Comparison of ENCODE assay signal across 9 cellular contexts in genomic region chr7:157355784-157356511, GRCh38. TPM values are rescaled to one million over a fixed set of nuclear protein-coding genes. Genes with fewer than 3 reads are reported as not detected.
DNase-seq lines count a peak whose midpoint lies in the region; ATAC-seq, FAIRE-seq and TF ChIP-seq lines count a peak whose summit lies in the region.
"Had no signal": no experiment of that assay in that cellular context is flagged by ENCODE, and none has a peak within 500 bp of the region (broad histone marks: within the 10 kb centered on the region; RNA-seq: fewer than 3 reads in every experiment).

No MANE protein-coding gene starts in this region.

- dilution Hi-C loops in keratinocyte (cut with MboI; ENCODE audit: extremely low pct_ligation_motif_present, low sequenced_read_pairs), result no loop called here

- intact Hi-C loops in sciatic nerve (cut with DNase I), result no loop called here

- H3K9ac ChIP-seq in keratinocyte (ENCODE audit: control insufficient read depth, extremely low read depth, insufficient read depth, low read length), result peak overlapping the region; percentile 16

- no peaks in the 10 kb centered on the region for H3K9me3 ChIP-seq in keratinocyte (ENCODE audit: control insufficient read depth, low read depth, low read length)
- H3K9me3 ChIP-seq in SJCRH30 (replicated peaks), result no peaks in the 10 kb centered on the region

- peaks cover 4% of the 10 kb centered on the region for H3K9me1 ChIP-seq in keratinocyte (ENCODE audit: control insufficient read depth, extremely low read depth, insufficient read depth, low read length)

- peaks cover 81% of the 10 kb centered on the region for H3K4me1 Mint-ChIP-seq in activated CD8-positive, alpha-beta memory T cell treated with anti-CD3 and anti-CD28 coated beads, Interleukin-2, amount 10 ng/mL, durations not matched to agents 7 days and 5 days

- H3K4me3 ChIP-seq in keratinocyte (ENCODE audit: control insufficient read depth in 2 of 3, extremely low read depth in 1 of 3, insufficient read depth in 2 of 3, low read depth in 1 of 3, low read length in 3 of 3) (peak overlapping the region in 1 of 3 experiments; percentile 29), SJCRH30 (no peak overlapping the region)

- in situ Hi-C loops in T47D (cut with HindIII; ENCODE audit: low pct_unique_long_range_greater_than_20kb, low sequenced_read_pairs), result no loop called here

- H3K27me3 ChIP-seq in keratinocyte (ENCODE audit: control insufficient read depth, extremely low read depth, insufficient read depth, low read length), result no peaks in the 10 kb centered on the region
- no peaks in the 10 kb centered on the region for H3K27me3 ChIP-seq in SJCRH30

- H2AFZ ChIP-seq in keratinocyte (ENCODE audit: control insufficient read depth, low read length), result no peak overlapping the region

- CTCF ChIA-PET in activated CD8-positive, alpha-beta memory T cell treated with anti-CD3 and anti-CD28 coated beads, Interleukin-2, amount 10 ng/mL, durations not matched to agents 7 days and 5 days (lab: Charles Lee), result interaction anchor here (1.6 kb wide), 1 partner anchor 27 kb away, joined by 3 read pairs; no protein-coding TSS in a partner anchor

- peaks cover 32% of the 10 kb centered on the region for H3K36me3 Mint-ChIP-seq in activated CD8-positive, alpha-beta memory T cell treated with anti-CD3 and anti-CD28 coated beads, Interleukin-2, amount 10 ng/mL, durations not matched to agents 7 days and 5 days

- H3K9me3 Mint-ChIP-seq in activated CD8-positive, alpha-beta memory T cell treated with anti-CD3 and anti-CD28 coated beads, Interleukin-2, amount 10 ng/mL, durations not matched to agents 7 days and 5 days (ENCODE audit: low read depth), result no peaks in the 10 kb centered on the region

- peak; percentile 6 for ATAC-seq in activated CD8-positive, alpha-beta memory T cell treated with anti-CD3 and anti-CD28 coated beads, Interleukin-2, amount 10 ng/mL, durations not matched to agents 7 days and 5 days
- ATAC-seq in GM21723 (IDR thresholded peaks at IDR 0.05; ENCODE audit: unreplicated experiment) (no peak), sciatic nerve (no peak)

- peaks cover 100% of the 10 kb centered on the region for H3K79me2 ChIP-seq in keratinocyte (ENCODE audit: control insufficient read depth, insufficient read depth, low read length)

- peaks cover 16 to 23% of the 10 kb centered on the region in 2 experiments for H3K36me3 ChIP-seq in keratinocyte (ENCODE audit: control insufficient read depth in 2 of 2, extremely low read depth in 1 of 2, insufficient read depth in 2 of 2, low read length in 2 of 2)
- H3K36me3 ChIP-seq in SJCRH30, result peaks cover 21% of the 10 kb centered on the region

- H3K27me3 Mint-ChIP-seq in activated CD8-positive, alpha-beta memory T cell treated with anti-CD3 and anti-CD28 coated beads, Interleukin-2, amount 10 ng/mL, durations not matched to agents 7 days and 5 days, result no peaks in the 10 kb centered on the region

- no peak for DNase-seq in activated CD8-positive, alpha-beta memory T cell treated with anti-CD3 and anti-CD28 coated beads, Interleukin-2, amount 10 ng/mL, durations not matched to agents 7 days and 5 days
- DNase-seq in activated CD8-positive, alpha-beta memory T cell treated with anti-CD3 and anti-CD28 coated beads, Interleukin-2, amount 50 U/mL, for 48 hours, result no peak
- peak; percentile 23 to 81 for DNase-seq in T47D (ENCODE audit: low read depth in 1 of 2, low spot score in 1 of 2)
- DNase-seq in keratinocyte (ENCODE audit: low read depth, low spot score), result no peak
- DNase-seq in superior temporal gyrus (ENCODE audit: extremely low spot score), result peak; percentile 75
- no peak for DNase-seq in sciatic nerve (ENCODE audit: low spot score)
- no peak for DNase-seq in SJCRH30
- DNase-seq: NCI-H526 had no signal

- FAIRE-seq in keratinocyte (lab: Jason Lieb, UNC), result peak; percentile 92

- peaks cover 66% of the 10 kb centered on the region for H3K4me1 ChIP-seq in keratinocyte (ENCODE audit: control insufficient read depth, extremely low read depth, insufficient read depth, low read length)
- H3K4me1 ChIP-seq in SJCRH30, result peaks cover 32% of the 10 kb centered on the region

- peak overlapping the region; percentile 69 for H3K4me2 ChIP-seq in keratinocyte (ENCODE audit: control insufficient read depth, extremely low read depth, insufficient read depth, low read depth, low read length)

- no peak for TF ChIP-seq CTCF in keratinocyte (optimal IDR thresholded peaks at IDR 0.05 in 1 of 3, IDR thresholded peaks at IDR 0.05 in 1 of 3, conservative IDR thresholded peaks at IDR 0.05 in 1 of 3; ENCODE audit: extremely low read depth in 1 of 3, insufficient read depth in 2 of 3, low read length in 3 of 3)

- H3K27ac ChIP-seq in keratinocyte (ENCODE audit: control insufficient read depth, insufficient read depth, low read length) (peak overlapping the region; percentile 57), SJCRH30 (no peak overlapping the region)

- H3K27ac Mint-ChIP-seq in activated CD8-positive, alpha-beta memory T cell treated with anti-CD3 and anti-CD28 coated beads, Interleukin-2, amount 10 ng/mL, durations not matched to agents 7 days and 5 days, result peak overlapping the region; percentile 41

- no peak overlapping the region for H3K4me3 Mint-ChIP-seq in activated CD8-positive, alpha-beta memory T cell treated with anti-CD3 and anti-CD28 coated beads, Interleukin-2, amount 10 ng/mL, durations not matched to agents 7 days and 5 days

- H4K20me1 ChIP-seq in keratinocyte (ENCODE audit: control insufficient read depth, extremely low read depth, insufficient read depth, low read length), result peaks cover 69% of the 10 kb centered on the region

RNA-seq across cellular contexts. Expression of gene DNAJB6, which starts 19.1 kb away (rescaled TPM):
- total RNA-seq in activated CD8-positive, alpha-beta memory T cell treated with anti-CD3 and anti-CD28 coated beads, Interleukin-2, amount 10 ng/mL, durations not matched to agents 7 days and 5 days, result 10 to 100 TPM; 82.0 to 85.6 TPM
- polyA plus RNA-seq in keratinocyte, result 76.8 to 163 TPM (median 152 TPM) in 3 replicates
- polyA plus RNA-seq in keratinocyte (2011; ENCODE audit: low read depth), result 296 TPM
- 119 and 167 TPM in 2 replicates for polyA plus RNA-seq in keratinocyte (2011; cell fraction: cytosol; rRNA removed)
- polyA plus RNA-seq in keratinocyte (2011; cell fraction: nucleus; rRNA removed), result 115 and 161 TPM in 2 replicates
- polyA plus RNA-seq in keratinocyte (2012; ENCODE audit: low replicate concordance), result 190 TPM in 2 replicates
- 26.5 to 60.8 TPM (median 29.4 TPM) in 3 replicates for polyA minus RNA-seq in keratinocyte
- 69.4 TPM for polyA minus RNA-seq in keratinocyte (2011; cell fraction: cytosol; rRNA and poly(A)+ RNA removed)
- 49.7 and 85.1 TPM in 2 replicates for polyA minus RNA-seq in keratinocyte (2011; cell fraction: nucleus; rRNA and poly(A)+ RNA removed)
- total RNA-seq in sciatic nerve, result 129 TPM
- 107 and 121 TPM in 2 replicates for total RNA-seq in SJCRH30 (2014; rRNA removed; shearing (Covaris generic))

Comparison
In these comparisons a context has a peak if more than half of its experiments do, and no peak if none do; other contexts are left out.
1. DNase-seq: peak in T47D (2 of 2) and superior temporal gyrus (single experiment); none in activated CD8-positive, alpha-beta memory T cell treated with anti-CD3 and anti-CD28 coated beads, Interleukin-2, amount 10 ng/mL, durations not matched to agents 7 days and 5 days (single experiment), activated CD8-positive, alpha-beta memory T cell treated with anti-CD3 and anti-CD28 coated beads, Interleukin-2, amount 50 U/mL, for 48 hours (single experiment), keratinocyte (single experiment), sciatic nerve (single experiment) and SJCRH30 (0 of 2).